Comparison of ENCODE assay signal across 32 cellular contexts in genomic region chr19:14127176-14127575, GRCh38. TPM values are rescaled to one million over a fixed set of nuclear protein-coding genes. Genes with fewer than 3 reads are reported as not detected.
A peak's percentile ranks its signal among the peaks of the same experiment; 100 is the strongest.
DNase-seq lines count a peak whose midpoint lies in the region; ATAC-seq and TF ChIP-seq lines count a peak whose summit lies in the region.
"Had no signal": no experiment of that assay in that cellular context is flagged by ENCODE, and none has a peak within 500 bp of the region (broad histone marks: within the 10 kb centered on the region; RNA-seq: fewer than 3 reads in every experiment).

No MANE protein-coding gene starts in this region.

- peak overlapping the region; percentile 86 for H3K27ac ChIP-seq in subcutaneous abdominal adipose tissue (ENCODE audit: low read depth, low read length)
- H3K27ac ChIP-seq: GM23248, hepatocyte, prostate gland, suprapubic skin had no signal

- H3K9me3 ChIP-seq in adipocyte (ENCODE audit: control insufficient read depth, low read length), result no peaks in the 10 kb centered on the region
- no peaks in the 10 kb centered on the region for H3K9me3 ChIP-seq in mucosa of descending colon
- H3K9me3 ChIP-seq in subcutaneous abdominal adipose tissue (ENCODE audit: control insufficient read depth in 5 of 5, low read length in 5 of 5), result no peaks in the 10 kb centered on the region
- H3K9me3 ChIP-seq: body of pancreas, prostate gland, suprapubic skin had no signal

- H3K27me3 ChIP-seq in adipocyte (replicated peaks; ENCODE audit: control insufficient read depth, insufficient read depth, low read length) (no peaks in the 10 kb centered on the region), subcutaneous abdominal adipose tissue (ENCODE audit: control insufficient read depth in 5 of 5, insufficient read depth in 4 of 5, low read length in 5 of 5) (no peaks in the 10 kb centered on the region)
- H3K27me3 ChIP-seq: body of pancreas, dorsolateral prefrontal cortex, hepatocyte, suprapubic skin had no signal

- intact Hi-C loops in left cardiac atrium (cut with DNase I) (no loop called here), mucosa of descending colon (cut with DNase I, micrococcal nuclease) (no loop called here)

- DNase-seq in adipocyte (ENCODE audit: low read depth) (no peak), left cardiac atrium (no peak), mucosa of descending colon (no peak), SW 1271 (lab: John Stamatoyannopoulos, UW) (no peak), GOT3 (lab: John Stamatoyannopoulos, UW) (no peak), GM19240 (ENCODE audit: insufficient read length, low spot score) (no peak), NCI-H2196 (lab: John Stamatoyannopoulos, UW; ENCODE audit: unreplicated experiment) (no peak)
- DNase-seq: activated CD4-positive, alpha-beta memory T cell treated with anti-CD3 and anti-CD28 coated beads, Interleukin-2, amount 10 ng/mL, durations not matched to agents 7 days and 5 days; activated CD4-positive, CD25-positive, alpha-beta regulatory T cell treated with anti-CD3 and anti-CD28 coated beads, Interleukin-2, amount 50 U/mL, for 72 hours; activated CD8-positive, alpha-beta memory T cell treated with anti-CD3 and anti-CD28 coated beads, Interleukin-2, amount 50 U/mL, for 4 hours; activated naive CD4-positive, alpha-beta T cell treated with Interleukin-2 at 50 U/mL for 16 hours; CD4-positive, CD25-positive, alpha-beta regulatory T cell; cerebellar nuclear complex; dorsolateral prefrontal cortex; GM23248; KBM-7; mesendoderm; NCI-H1105; NCI-H187 treated with DMSO at 0.1 percent for 48 hours; NCI-H2171 treated with DMSO at 0.1 percent for 48 hours; NCI-H526; PC-3; SHP77; stimulated activated naive CD4-positive, alpha-beta T cell had no signal

- H3K4me1 ChIP-seq in adipocyte (ENCODE audit: control insufficient read depth, insufficient read depth, low read length), result peaks cover 25% of the 10 kb centered on the region
- no peaks in the 10 kb centered on the region for H3K4me1 ChIP-seq in mucosa of descending colon (ENCODE audit: low read depth)
- H3K4me1 ChIP-seq in subcutaneous abdominal adipose tissue (ENCODE audit: control insufficient read depth in 5 of 5, insufficient read depth in 5 of 5, low read length in 5 of 5), result peaks cover 9 to 32% (median 27%) of the 10 kb centered on the region in 5 donors
- H3K4me1 ChIP-seq: prostate gland, suprapubic skin had no signal

- H3K9ac ChIP-seq in adipocyte (ENCODE audit: low read length), result peak overlapping the region; percentile 52
- H3K9ac ChIP-seq in subcutaneous abdominal adipose tissue (ENCODE audit: low read length in 5 of 5), result peak overlapping the region in 3 of 5 donors; percentile 2 to 19 (median 16)
- H3K9ac ChIP-seq: GM23248 had no signal

- H3K36me3 ChIP-seq in adipocyte (ENCODE audit: control insufficient read depth, insufficient read depth, low read length, severe bottlenecking) (no peaks in the 10 kb centered on the region), mucosa of descending colon (ENCODE audit: low read depth) (no peaks in the 10 kb centered on the region), subcutaneous abdominal adipose tissue (ENCODE audit: control insufficient read depth in 5 of 5, insufficient read depth in 5 of 5, low read length in 5 of 5) (no peaks in the 10 kb centered on the region)
- H3K36me3 ChIP-seq: prostate gland, suprapubic skin had no signal

- ATAC-seq in left cardiac atrium (peak; percentile 79 to 88), mucosa of descending colon (peak; percentile 43)
- ATAC-seq: PC-3 had no signal

- TF ChIP-seq CTCF in mucosa of descending colon (IDR thresholded peaks at IDR 0.05), result no peak

- H3K4me3 ChIP-seq in adipocyte (ENCODE audit: low read length), result no peak overlapping the region
- H3K4me3 ChIP-seq in mucosa of descending colon, result no peak overlapping the region
- no peak overlapping the region for H3K4me3 ChIP-seq in subcutaneous abdominal adipose tissue (ENCODE audit: low read depth in 1 of 5, low read length in 5 of 5)
- H3K4me3 ChIP-seq: body of pancreas, dorsolateral prefrontal cortex, GM23248, hepatocyte, prostate gland, suprapubic skin had no signal

RNA-seq across cellular contexts. Expression of gene ASF1B, which starts 9.2 kb away (rescaled TPM):
- total RNA-seq in left cardiac atrium (1 to 10 TPM in 1 of 2 donors, under 1 TPM in 1; 0.92 to 3.0 TPM), mucosa of descending colon (10 to 100 TPM in 1 of 3 donors, 1 to 10 TPM in 2; 2.4 to 21.7 (median 5.5) TPM)

RNA-seq across cellular contexts. Expression of gene PRKACA, which starts 9.6 kb away (rescaled TPM):
- total RNA-seq in left cardiac atrium (100 to 1,000 TPM; 348 to 418 TPM), mucosa of descending colon (100 to 1,000 TPM in 1 of 3 donors, 10 to 100 TPM in 2; 75.4 to 100 (median 89.1) TPM)

RNA-seq across cellular contexts. Expression of gene SAMD1, which starts 36.6 kb away (rescaled TPM):
- total RNA-seq in left cardiac atrium (10 to 100 TPM; 33.4 to 39.1 TPM), mucosa of descending colon (10 to 100 TPM; 39.8 to 61.8 (median 49.6) TPM)

RNA-seq across cellular contexts. Expression of gene C19orf67, which starts 41.6 kb away (rescaled TPM):
- total RNA-seq in left cardiac atrium, result not detected
- under 1 TPM in 1 of 3 donors, not detected in 2; 0.27 TPM for total RNA-seq in mucosa of descending colon
- total RNA-seq: body of pancreas; CD4-positive, CD25-positive, alpha-beta regulatory T cell; dorsolateral prefrontal cortex; frontal cortex; GM23248; hepatocyte; MCF 10A; PC-3; suprapubic skin; urinary bladder had no signal

RNA-seq across cellular contexts. Expression of gene MISP3, which starts 54.6 kb away (rescaled TPM):
- total RNA-seq in left cardiac atrium (1 to 10 TPM; 4.6 to 5.7 TPM), mucosa of descending colon (10 to 100 TPM; 13.6 to 34.2 (median 32.9) TPM)
